In genomic region chr10:73965890-73966768, GRCh38 we compare ENCODE assay signal across 8 cellular contexts. TPM values are rescaled to one million over a fixed set of nuclear protein-coding genes. Genes with fewer than 3 reads are reported as not detected.
DNase-seq lines count a peak whose midpoint lies in the region; ATAC-seq and TF ChIP-seq lines count a peak whose summit lies in the region.

No MANE protein-coding gene starts in this region.

- no peaks in the 10 kb centered on the region for H3K79me2 ChIP-seq in OCI-LY7 (ENCODE audit: insufficient read depth, low read depth, low read length)

- no peak overlapping the region for H3K4me2 ChIP-seq in OCI-LY7 (ENCODE audit: low read length)

- no peak overlapping the region for H3K4me3 ChIP-seq in H7 (ENCODE audit: insufficient read depth, low read depth, low read length)
- H3K4me3 ChIP-seq in OCI-LY7 (ENCODE audit: low read depth, low read length, poor library complexity, severe bottlenecking) = no peak overlapping the region

- POLR2A ChIA-PET in activated CD8-positive, alpha-beta T cell treated with anti-CD3 and anti-CD28 coated beads for 36 hours (lab: Charles Lee) = interaction anchor here (0.5 kb wide), 1 partner anchor 87 kb away, joined by 4 read pairs; no protein-coding TSS in a partner anchor
- POLR2A ChIA-PET in OCI-LY7 (lab: Charles Lee) = interaction anchor here (1.0 to 1.5 kb wide), 2 partner anchors 9 to 136 kb away, joined by 3 to 7 read pairs; no protein-coding TSS in a partner anchor

- no TSS peak for BruUV-seq in OCI-LY7 (replicated peaks; lab: Mats Ljungman, UMichigan)

- no peak overlapping the region for H2AFZ ChIP-seq in OCI-LY7 (ENCODE audit: low read length)

- DNase-seq in H7 (peak; percentile 73), SK-N-DZ (ENCODE audit: low spot score) (peak; percentile 35), fibroblast of peridontal ligament (ENCODE audit: extremely low read depth) (peak; percentile 100), neural crest cell (ENCODE audit: low read depth, low spot score) (peak; percentile 25), OCI-LY7 (ENCODE audit: low spot score) (no peak), SIG-M5 (lab: John Stamatoyannopoulos, UW) (no peak)
- no peak for DNase-seq in activated CD8-positive, alpha-beta T cell treated with anti-CD3 and anti-CD28 coated beads for 36 hours

- H3K4me3 Mint-ChIP-seq in neural crest cell = peak overlapping the region; percentile 36
- no peak overlapping the region for H3K4me3 Mint-ChIP-seq in activated CD8-positive, alpha-beta T cell treated with anti-CD3 and anti-CD28 coated beads for 36 hours

- TF ChIP-seq CTCF in neural crest cell (conservative IDR thresholded peaks at IDR 0.05) = no peak
- TF ChIP-seq CTCF in activated CD8-positive, alpha-beta T cell treated with anti-CD3 and anti-CD28 coated beads for 36 hours (IDR thresholded peaks at IDR 0.05) = no peak
- TF ChIP-seq CTCF in OCI-LY7 (conservative IDR thresholded peaks at IDR 0.05; ENCODE audit: low read length) = no peak

- CTCF ChIA-PET in activated CD8-positive, alpha-beta T cell treated with anti-CD3 and anti-CD28 coated beads for 36 hours (lab: Charles Lee) = interaction anchor here (1.0 to 1.6 kb wide), 2 partner anchors 10 to 25 kb away, joined by 3 to 5 read pairs; no protein-coding TSS in a partner anchor
- CTCF ChIA-PET in OCI-LY7 (lab: Charles Lee; ENCODE audit: unreplicated experiment) = no interaction called here

- H3K36me3 ChIP-seq in H7 (replicated peaks; ENCODE audit: control insufficient read depth, insufficient read depth, low read length) (no peaks in the 10 kb centered on the region), OCI-LY7 (ENCODE audit: insufficient read depth, low read length) (no peaks in the 10 kb centered on the region)

- no peaks in the 10 kb centered on the region for H3K27me3 ChIP-seq in H7 (ENCODE audit: control insufficient read depth, insufficient read depth, low read length)

- H3K27me3 Mint-ChIP-seq in neural crest cell (ENCODE audit: low read depth) = no peaks in the 10 kb centered on the region
- H3K27me3 Mint-ChIP-seq in activated CD8-positive, alpha-beta T cell treated with anti-CD3 and anti-CD28 coated beads for 36 hours = no peaks in the 10 kb centered on the region

- H3K4me1 Mint-ChIP-seq in neural crest cell = peaks cover 29% of the 10 kb centered on the region
- peaks cover 4% of the 10 kb centered on the region for H3K4me1 Mint-ChIP-seq in activated CD8-positive, alpha-beta T cell treated with anti-CD3 and anti-CD28 coated beads for 36 hours (ENCODE audit: low read depth)

- H3K9me3 ChIP-seq in OCI-LY7 (ENCODE audit: low read length) = no peaks in the 10 kb centered on the region

- no peak for ATAC-seq in activated CD8-positive, alpha-beta T cell treated with anti-CD3 and anti-CD28 coated beads for 36 hours
- ATAC-seq in HG02884 (IDR thresholded peaks at IDR 0.05; ENCODE audit: unreplicated experiment) = no peak

- intact Hi-C loops in activated CD8-positive, alpha-beta T cell treated with anti-CD3 and anti-CD28 coated beads for 36 hours (cut with micrococcal nuclease) = no loop called here
- intact Hi-C loops in OCI-LY7 (cut with micrococcal nuclease; ENCODE audit: unreplicated experiment) = no loop called here

- H3K27ac Mint-ChIP-seq in neural crest cell (ENCODE audit: unreplicated experiment) = peak overlapping the region; percentile 95
- no peak overlapping the region for H3K27ac Mint-ChIP-seq in activated CD8-positive, alpha-beta T cell treated with anti-CD3 and anti-CD28 coated beads for 36 hours

- H4K20me1 ChIP-seq in OCI-LY7 (ENCODE audit: insufficient read depth, low read length) = no peaks in the 10 kb centered on the region

- no peaks in the 10 kb centered on the region for H3K4me1 ChIP-seq in OCI-LY7 (ENCODE audit: insufficient read depth, low read length, poor library complexity, severe bottlenecking)

- H3K27ac ChIP-seq in OCI-LY7 (ENCODE audit: low read depth, low read length, poor library complexity, severe bottlenecking) = no peak overlapping the region

- H3K9me2 ChIP-seq in OCI-LY7 (ENCODE audit: insufficient read depth, low read length) = no peaks in the 10 kb centered on the region

- H3K9me3 Mint-ChIP-seq in neural crest cell = no peaks in the 10 kb centered on the region
- no peaks in the 10 kb centered on the region for H3K9me3 Mint-ChIP-seq in activated CD8-positive, alpha-beta T cell treated with anti-CD3 and anti-CD28 coated beads for 36 hours

- no peaks in the 10 kb centered on the region for H3K36me3 Mint-ChIP-seq in neural crest cell (ENCODE audit: low read depth)
- no peaks in the 10 kb centered on the region for H3K36me3 Mint-ChIP-seq in activated CD8-positive, alpha-beta T cell treated with anti-CD3 and anti-CD28 coated beads for 36 hours (ENCODE audit: low read depth)

RNA-seq across cellular contexts. Expression of gene VCL, which starts 31.8 kb away (rescaled TPM):
- 194 and 200 TPM in 2 replicates for total RNA-seq in H7 (2014; rRNA removed; shearing (Covaris generic))
- polyA plus RNA-seq in SK-N-DZ (2014; cell fraction: cytosol; rRNA removed) = 20.3 and 26.1 TPM in 2 replicates
- 16.2 and 20.0 TPM in 2 replicates for polyA plus RNA-seq in SK-N-DZ (2014; cell fraction: nucleus; rRNA removed)
- total RNA-seq in neural crest cell (64.6 and 74.6 TPM in 2 replicates), OCI-LY7 (2022) (55.5 and 64.5 TPM in 2 replicates)
- total RNA-seq in activated CD8-positive, alpha-beta T cell treated with anti-CD3 and anti-CD28 coated beads for 36 hours = 10 to 100 TPM; 16.9 to 17.7 TPM
- 19.1 and 24.9 TPM in 2 replicates for total RNA-seq in OCI-LY7 (2014; rRNA removed; shearing (Covaris generic))

RNA-seq across cellular contexts. Expression of gene PLAU, which starts 55.2 kb away (rescaled TPM):
- total RNA-seq in H7 (2014; rRNA removed; shearing (Covaris generic)) = 25.4 and 29.5 TPM in 2 replicates
- polyA plus RNA-seq in SK-N-DZ (2014; cell fraction: cytosol; rRNA removed) = 0.06 TPM in 1 of 2 replicates, not detected in the other
- polyA plus RNA-seq in SK-N-DZ (2014; cell fraction: nucleus; rRNA removed) = not detected in 2 replicates
- total RNA-seq in neural crest cell (3.5 and 4.2 TPM in 2 replicates), OCI-LY7 (2022) (0.74 and 0.85 TPM in 2 replicates)
- total RNA-seq in activated CD8-positive, alpha-beta T cell treated with anti-CD3 and anti-CD28 coated beads for 36 hours = under 1 TPM; 0.41 to 0.47 TPM
- 2.0 and 5.2 TPM in 2 replicates for total RNA-seq in OCI-LY7 (2014; rRNA removed; shearing (Covaris generic))

Comparison
In these comparisons a context has a peak if more than half of its experiments do, and no peak if none do; other contexts are left out.
1. DNase-seq: peak in H7 (single experiment), SK-N-DZ (single experiment), fibroblast of peridontal ligament (single experiment) and neural crest cell (single experiment); none in activated CD8-positive, alpha-beta T cell treated with anti-CD3 and anti-CD28 coated beads for 36 hours (single experiment), OCI-LY7 (single experiment) and SIG-M5 (single experiment).